Comparison of ENCODE assay signal across 8 cellular contexts in the genomic region with DNA sequence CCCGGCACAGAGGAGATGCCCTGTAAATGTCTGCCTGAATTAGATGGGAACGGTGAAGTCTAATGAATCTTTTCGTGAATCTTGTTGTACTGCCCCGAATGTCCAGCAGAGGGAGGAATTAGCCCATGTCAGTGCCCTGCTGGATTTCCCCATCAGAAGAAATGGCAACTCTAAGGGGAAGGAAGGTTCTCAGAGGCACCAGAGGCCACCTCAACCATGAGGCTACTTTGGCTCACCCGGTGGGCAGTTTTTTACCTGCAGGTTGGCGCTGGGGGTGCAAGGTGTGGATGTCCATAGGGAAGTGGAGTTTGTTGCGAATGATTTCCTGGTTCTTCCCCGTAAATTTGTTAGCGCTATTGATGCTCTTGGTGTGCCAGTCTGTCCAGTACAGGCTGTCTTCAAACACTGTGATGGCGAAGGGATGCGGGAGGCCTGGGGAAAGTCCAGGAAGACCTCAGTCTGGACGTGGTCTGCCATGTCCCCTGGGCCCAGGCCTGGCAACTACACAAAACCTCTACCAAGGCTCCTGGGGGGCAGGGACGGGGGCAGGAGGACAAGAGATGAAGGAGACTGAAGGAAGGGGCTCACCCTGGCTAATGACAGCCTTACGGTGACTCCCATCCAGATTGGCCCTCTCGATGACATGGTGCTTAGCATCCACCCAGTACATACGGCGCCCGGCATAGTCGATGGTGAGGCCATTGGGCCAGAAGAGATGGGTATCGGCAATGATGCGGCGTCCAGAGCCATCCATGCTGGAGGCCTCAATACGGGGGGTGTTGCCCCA. TPM values are rescaled to one million over a fixed set of nuclear protein-coding genes. Genes with fewer than 3 reads are reported as not detected.
A peak's percentile ranks its signal among the peaks of the same experiment; 100 is the strongest.
DNase-seq lines count a peak whose midpoint lies in the region; ATAC-seq and TF ChIP-seq lines count a peak whose summit lies in the region.

No MANE protein-coding gene starts in this region.

- peak; percentile 67 for ATAC-seq in GM19035 (IDR thresholded peaks at IDR 0.05; ENCODE audit: unreplicated experiment)
- ATAC-seq in activated naive CD8-positive, alpha-beta T cell treated with anti-CD3 and anti-CD28 coated beads, Interleukin-2, amount 50 U/mL, for 24 hours = peak; percentile 72
- peak; percentile 89 for ATAC-seq in sciatic nerve
- ATAC-seq in HG03175 (IDR thresholded peaks at IDR 0.05; ENCODE audit: unreplicated experiment) = no peak

- no peak overlapping the region for H3K4me3 Mint-ChIP-seq in activated naive CD8-positive, alpha-beta T cell treated with anti-CD3 and anti-CD28 coated beads, Interleukin-2, amount 50 U/mL, for 24 hours

- H3K36me3 Mint-ChIP-seq in activated naive CD8-positive, alpha-beta T cell treated with anti-CD3 and anti-CD28 coated beads, Interleukin-2, amount 50 U/mL, for 24 hours (ENCODE audit: low read depth) = no peaks in the 10 kb centered on the region

- H3K9me3 Mint-ChIP-seq in activated naive CD8-positive, alpha-beta T cell treated with anti-CD3 and anti-CD28 coated beads, Interleukin-2, amount 50 U/mL, for 24 hours = no peaks in the 10 kb centered on the region

- peak; percentile 85 for DNase-seq in AG08395 (ENCODE audit: low spot score)
- peak; percentile 74 to 93 (median 91) for DNase-seq in NCI-H1417 (lab: John Stamatoyannopoulos, UW)
- DNase-seq in SW480 (ENCODE audit: low spot score) = peak; percentile 71
- DNase-seq in activated naive CD8-positive, alpha-beta T cell treated with anti-CD3 and anti-CD28 coated beads, Interleukin-2, amount 50 U/mL, for 24 hours = peak; percentile 78
- peak; percentile 79 for DNase-seq in right atrium auricular region (ENCODE audit: low spot score)
- peak; percentile 86 for DNase-seq in sciatic nerve (ENCODE audit: low spot score)

- no peak overlapping the region for H3K27ac ChIP-seq in right atrium auricular region

- intact Hi-C loops in sciatic nerve (cut with DNase I) = loop anchor here (5.0 to 10.0 kb wide), 2 partner anchors 262 to 1935 kb away; partner anchors contain the start of gene TP53I11

- H3K4me1 ChIP-seq in right atrium auricular region = no peaks in the 10 kb centered on the region

- H3K9me3 ChIP-seq in right atrium auricular region = no peaks in the 10 kb centered on the region

- peak; percentile 87 to 88 for TF ChIP-seq CTCF in right atrium auricular region (IDR thresholded peaks at IDR 0.05)

- H3K4me3 ChIP-seq in right atrium auricular region = no peak overlapping the region

- no peaks in the 10 kb centered on the region for H3K27me3 Mint-ChIP-seq in activated naive CD8-positive, alpha-beta T cell treated with anti-CD3 and anti-CD28 coated beads, Interleukin-2, amount 50 U/mL, for 24 hours

- H3K27me3 ChIP-seq in right atrium auricular region = no peaks in the 10 kb centered on the region

- H3K36me3 ChIP-seq in right atrium auricular region = peaks cover 41% of the 10 kb centered on the region

- H3K4me1 Mint-ChIP-seq in activated naive CD8-positive, alpha-beta T cell treated with anti-CD3 and anti-CD28 coated beads, Interleukin-2, amount 50 U/mL, for 24 hours = no peaks in the 10 kb centered on the region

- H3K27ac Mint-ChIP-seq in activated naive CD8-positive, alpha-beta T cell treated with anti-CD3 and anti-CD28 coated beads, Interleukin-2, amount 50 U/mL, for 24 hours = no peak overlapping the region

RNA-seq across cellular contexts. Expression of gene LRP4, which starts 28.5 kb away (rescaled TPM):
- 10 to 100 TPM; 22.5 to 29.6 TPM for total RNA-seq in right atrium auricular region
- total RNA-seq in sciatic nerve = 29.3 TPM

RNA-seq across cellular contexts. Expression of gene CKAP5, which starts 43.8 kb away (rescaled TPM):
- 10 to 100 TPM; 30.9 to 43.2 TPM for total RNA-seq in right atrium auricular region
- 80.5 TPM for total RNA-seq in sciatic nerve

RNA-seq across cellular contexts. Expression of gene CSTPP1, which starts 46.7 kb away (rescaled TPM):
- 10 to 100 TPM in 1 of 2 donors, 1 to 10 TPM in 1; 8.1 to 14.0 TPM for total RNA-seq in right atrium auricular region
- 30.4 TPM for total RNA-seq in sciatic nerve
